8 cellular contexts compared by ENCODE assay signal in the genomic region with DNA sequence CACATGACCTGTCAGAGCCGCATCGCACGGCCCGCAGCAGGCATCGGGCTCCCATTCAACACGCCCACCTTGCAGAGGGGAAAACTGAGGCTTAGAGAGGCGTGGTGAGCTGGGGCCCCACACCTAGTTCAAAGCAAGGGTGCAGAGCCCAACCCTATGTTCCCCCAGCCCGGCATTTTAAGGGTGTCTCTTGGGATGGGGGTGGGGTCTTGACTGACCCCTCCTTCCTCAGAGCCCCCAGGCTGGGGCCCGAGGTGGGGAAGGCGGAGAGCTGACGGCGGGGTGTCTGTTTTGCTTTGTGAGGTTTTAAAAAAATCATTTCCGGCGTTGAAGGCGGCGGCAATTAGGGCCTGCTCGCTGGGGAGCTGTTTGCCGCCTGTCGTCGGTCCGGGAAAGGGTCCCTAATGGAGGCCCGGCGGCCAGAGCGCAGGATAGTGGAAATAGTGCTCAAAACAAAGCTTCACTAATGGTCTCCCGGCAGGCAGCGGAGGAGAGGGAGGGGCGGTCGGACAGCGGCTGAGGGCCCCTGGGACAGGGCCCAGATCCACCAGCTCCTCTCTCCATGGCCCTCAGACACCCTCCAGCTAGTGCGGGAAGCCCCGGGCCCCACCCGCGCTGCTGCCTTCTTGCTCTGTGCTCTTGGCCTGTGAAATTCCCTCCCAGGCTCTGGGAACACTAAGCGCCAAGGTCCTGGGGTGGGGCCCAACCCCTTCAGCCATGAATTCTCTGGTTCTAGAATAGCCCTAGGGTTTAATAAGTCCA. TPM values are rescaled to one million over a fixed set of nuclear protein-coding genes. Genes with fewer than 3 reads are reported as not detected.
DNase-seq lines count a peak whose midpoint lies in the region; TF ChIP-seq lines count a peak whose summit lies in the region.

No MANE protein-coding gene starts in this region.

- TF ChIP-seq EP300 in suprapubic skin (IDR thresholded peaks at IDR 0.05) = no peak

- DNase-seq in activated T-cell treated with anti-CD3 and anti-CD28 coated beads, Interleukin-2, amount 50 U/mL, for 1 hour = peak; percentile 27
- no peak for DNase-seq in activated T-cell treated with anti-CD3 and anti-CD28 coated beads for 4 hours
- DNase-seq in activated T-cell treated with anti-CD3 and anti-CD28 coated beads, Interleukin-2, amount 50 U/mL, for 48 hours = peak; percentile 28 to 39
- DNase-seq in iPS-NIHi11 (ENCODE audit: low spot score) = peak; percentile 81
- DNase-seq in suprapubic skin (ENCODE audit: low spot score in 2 of 2) = no peak
- no peak for DNase-seq in MG63
- DNase-seq in D341Med (ENCODE audit: low spot score) = no peak
- DNase-seq in medulla oblongata (ENCODE audit: extremely low spot score) = no peak

- H3K27me3 ChIP-seq in suprapubic skin (peaks cover 90% of the 10 kb centered on the region), MG63 (peaks cover 27% of the 10 kb centered on the region)

- H3K4me1 ChIP-seq in suprapubic skin = peaks cover 25% of the 10 kb centered on the region

- no peak for TF ChIP-seq CTCF in suprapubic skin (IDR thresholded peaks at IDR 0.05)

- H3K9me3 ChIP-seq in suprapubic skin = no peaks in the 10 kb centered on the region
- no peaks in the 10 kb centered on the region for H3K9me3 ChIP-seq in MG63

- WGBS in suprapubic skin = 6% methylated on average over 32 of the region's 34 CpGs

- H3K27ac ChIP-seq in suprapubic skin = no peak overlapping the region

- TF ChIP-seq POLR2A in suprapubic skin (IDR thresholded peaks at IDR 0.05) = no peak

- H3K4me3 ChIP-seq in suprapubic skin (peak overlapping the region; percentile 30), MG63 (no peak overlapping the region)

- H3K36me3 ChIP-seq in suprapubic skin (no peaks in the 10 kb centered on the region), MG63 (no peaks in the 10 kb centered on the region)

RNA-seq across cellular contexts. Expression of gene VSTM2L, which starts 11.9 kb away (rescaled TPM):
- total RNA-seq in suprapubic skin = 1 to 10 TPM in 1 of 4 donors, under 1 TPM in 1, not detected in 2; 0.78 to 1.4 TPM
- total RNA-seq in MG63 (2014; rRNA removed; shearing (Covaris generic); ENCODE audit: low replicate concordance) = 0.81 and 4.0 TPM in 2 replicates

Comparison
In these comparisons a context has a peak if more than half of its experiments do, and no peak if none do; other contexts are left out.
1. DNase-seq: peak in activated T-cell treated with anti-CD3 and anti-CD28 coated beads, Interleukin-2, amount 50 U/mL, for 1 hour (single experiment), activated T-cell treated with anti-CD3 and anti-CD28 coated beads, Interleukin-2, amount 50 U/mL, for 48 hours (2 of 2) and iPS-NIHi11 (single experiment); none in activated T-cell treated with anti-CD3 and anti-CD28 coated beads for 4 hours (single experiment), suprapubic skin (0 of 2), MG63 (single experiment), D341Med (single experiment) and medulla oblongata (single experiment).